ENCODE assay signal across 10 cellular contexts in the genomic region with DNA sequence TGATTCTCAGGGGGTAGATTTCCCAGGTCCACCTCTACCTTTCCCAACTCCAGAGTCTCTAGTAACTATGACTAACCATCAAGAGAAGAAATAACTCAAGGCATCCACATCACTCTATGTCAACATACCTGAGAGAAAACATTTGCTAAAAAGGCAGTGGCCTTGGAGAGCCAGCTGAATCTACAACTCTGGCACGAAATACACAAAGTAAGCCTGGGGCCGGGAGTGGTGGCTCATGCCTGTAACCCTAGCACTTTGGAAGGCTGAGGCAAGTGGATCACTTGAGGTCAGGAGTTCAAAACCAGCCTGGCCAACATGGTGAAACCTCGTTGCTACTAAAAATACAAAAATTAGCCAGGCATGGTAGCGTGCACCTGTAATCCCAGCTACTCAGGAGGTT. TPM values are rescaled to one million over a fixed set of nuclear protein-coding genes. Genes with fewer than 3 reads are reported as not detected.
A peak's percentile ranks its signal among the peaks of the same experiment; 100 is the strongest.
DNase-seq lines count a peak whose midpoint lies in the region; ATAC-seq and TF ChIP-seq lines count a peak whose summit lies in the region.
"Not testable (repeated sequence)": the region's sequence is repeated elsewhere in the genome, so short reads cannot be mapped to it uniquely, and the experiment has no call there.
"Had no signal": no experiment of that assay in that cellular context is flagged by ENCODE, and none has a peak within 500 bp of the region (broad histone marks: within the 10 kb centered on the region; RNA-seq: fewer than 3 reads in every experiment).

No MANE protein-coding gene starts in this region.

- H3K9me3 ChIP-seq in GM23248 (ENCODE audit: low read depth); SK-N-SH; body of pancreas; neuronal stem cell (replicated peaks in 1 of 2; ENCODE audit: control insufficient read depth in 2 of 2, insufficient read depth in 1 of 2, low read depth in 1 of 2, low read length in 2 of 2); skeletal muscle satellite cell (replicated peaks; ENCODE audit: low read length): not testable (repeated sequence)

- H3K4me1 ChIP-seq in GM23248 (ENCODE audit: insufficient read depth) (peaks cover 31% of the 10 kb centered on the region), SK-N-SH (ENCODE audit: control insufficient read depth in 1 of 2, insufficient read depth in 2 of 2, low read depth in 1 of 2, low read length in 1 of 2) (peaks cover 6 to 15% of the 10 kb centered on the region in 2 experiments; a peak in 2 of 4 replicates), body of pancreas (peaks cover 31% of the 10 kb centered on the region), neuronal stem cell (ENCODE audit: control insufficient read depth in 2 of 2, insufficient read depth in 1 of 2, low read depth in 1 of 2, low read length in 2 of 2) (peaks cover 7 to 18% of the 10 kb centered on the region in 2 donors), skeletal muscle satellite cell (ENCODE audit: control insufficient read depth, insufficient read depth, low read length) (peaks cover 27% of the 10 kb centered on the region)

- not testable (repeated sequence) for H3K18ac ChIP-seq in neuronal stem cell (ENCODE audit: low read length)

- not testable (repeated sequence) for H2AK5ac ChIP-seq in neuronal stem cell (ENCODE audit: low read depth, low read length)

- H3K79me1 ChIP-seq in neuronal stem cell (ENCODE audit: low read depth, low read length), result not testable (repeated sequence)

- H3F3A ChIP-seq in GM23248 (ENCODE audit: insufficient read depth), result peaks cover 38% of the 10 kb centered on the region
- H3F3A ChIP-seq in SK-N-SH (replicated peaks; ENCODE audit: insufficient read depth), result not testable (repeated sequence)

- not testable (repeated sequence) for TF ChIP-seq EP300 in SK-N-SH (IDR thresholded peaks at IDR 0.05; ENCODE audit: borderline replicate concordance in 1 of 2, low read depth in 1 of 2, low read length in 1 of 2)

- peak; percentile 67 for ATAC-seq in body of pancreas
- peak; percentile 21 for ATAC-seq in left colon

- H2BK5ac ChIP-seq in neuronal stem cell (ENCODE audit: low read length), result not testable (repeated sequence)

- TF ChIP-seq CTCF in SK-N-SH (IDR thresholded peaks at IDR 0.05); body of pancreas (IDR thresholded peaks at IDR 0.05); epithelial cell of esophagus (IDR thresholded peaks at IDR 0.05; ENCODE audit: insufficient read depth, low read depth, low read length, missing control alignments): not testable (repeated sequence)

- H3K79me2 ChIP-seq in GM23248 (ENCODE audit: insufficient read depth) (peaks cover 86% of the 10 kb centered on the region), SK-N-SH (ENCODE audit: insufficient read depth) (peaks cover 97% of the 10 kb centered on the region)

- H3K9me2 ChIP-seq in GM23248 (ENCODE audit: insufficient read depth); SK-N-SH: not testable (repeated sequence)

- H3K27ac ChIP-seq in GM23248, result peak overlapping the region; percentile 75
- peak overlapping the region in 1 of 2 experiments; percentile 35; a peak in 2 of 4 replicates for H3K27ac ChIP-seq in SK-N-SH (ENCODE audit: low read depth in 2 of 2, low read length in 1 of 2)
- peak overlapping the region in 3 of 4 donors; percentile 33 to 60 (median 53) for H3K27ac ChIP-seq in body of pancreas
- H3K27ac ChIP-seq in neuronal stem cell (replicated peaks; ENCODE audit: low read length), result peak overlapping the region; percentile 71

- in situ Hi-C loops in GM23248 (cut with MboI), result not testable (repeated sequence)

- not testable (repeated sequence) for H3K9ac ChIP-seq in GM23248; SK-N-SH; neuronal stem cell (ENCODE audit: low read depth, low read length, poor library complexity); skeletal muscle satellite cell (ENCODE audit: low read depth, low read length)

- H3K4ac ChIP-seq in neuronal stem cell (ENCODE audit: low read length), result not testable (repeated sequence)

- H2BK15ac ChIP-seq in neuronal stem cell (ENCODE audit: low read length), result not testable (repeated sequence)

- H3K4me2 ChIP-seq in GM23248 (ENCODE audit: unreplicated experiment) (peak overlapping the region; percentile 67), SK-N-SH (peak overlapping the region; percentile 49; the same call in 1 of the 2 replicates), skeletal muscle satellite cell (ENCODE audit: low read length) (peak overlapping the region; percentile 56)
- H3K4me2 ChIP-seq in neuronal stem cell (ENCODE audit: insufficient read depth, low read length, poor library complexity, severe bottlenecking), result not testable (repeated sequence)

- 84 to 89% methylated on average over 4 of the region's 4 CpGs for WGBS in GM23248 (ENCODE audit: low coverage in 1 of 2, low lambda C conversion rate in 2 of 2, missing lambda C conversion rate in 2 of 2), 2 experiments
- 93% methylated on average over 4 of the region's 4 CpGs for WGBS in SK-N-SH (ENCODE audit: low lambda C conversion rate)
- 29 to 30% methylated on average over 4 of the region's 4 CpGs for WGBS in body of pancreas, 2 donors
- no CpG with 5 or more reads among the region's 4 CpGs for WGBS in neuronal stem cell (ENCODE audit: extremely low coverage in 2 of 2, insufficient read length in 2 of 2, insufficient replicate concordance in 1 of 2), 2 donors

- TF ChIP-seq RAD21 in SK-N-SH (IDR thresholded peaks at IDR 0.05; ENCODE audit: low read length), result not testable (repeated sequence)

- H3K36me3 ChIP-seq in GM23248 (ENCODE audit: low read depth); body of pancreas (replicated peaks in 1 of 2; ENCODE audit: insufficient read depth in 1 of 2, low read depth in 2 of 2): not testable (repeated sequence)
- H3K36me3 ChIP-seq in SK-N-SH (replicated peaks in 1 of 2; ENCODE audit: control insufficient read depth in 1 of 2, insufficient read depth in 2 of 2, low read length in 1 of 2) (peaks cover 8 to 20% of the 10 kb centered on the region in 2 experiments), neuronal stem cell (replicated peaks in 1 of 2; ENCODE audit: control insufficient read depth in 2 of 2, insufficient read depth in 2 of 2, low read length in 2 of 2) (peaks cover 6 to 39% of the 10 kb centered on the region in 2 donors), skeletal muscle satellite cell (ENCODE audit: insufficient read depth, low read length) (peaks cover 25% of the 10 kb centered on the region)

- H4K20me1 ChIP-seq in GM23248 (ENCODE audit: insufficient read depth) (peaks cover 13% of the 10 kb centered on the region; the same call in 1 of the 2 replicates), SK-N-SH (ENCODE audit: insufficient read depth) (peaks cover 73% of the 10 kb centered on the region)

- not testable (repeated sequence) for H4K91ac ChIP-seq in neuronal stem cell (ENCODE audit: low read depth, low read length, poor library complexity)

- H2BK12ac ChIP-seq in neuronal stem cell (ENCODE audit: low read length), result not testable (repeated sequence)

- TF ChIP-seq POLR2A in body of pancreas (IDR thresholded peaks at IDR 0.05), result not testable (repeated sequence)

- POLR2A ChIA-PET in SK-N-SH (lab: Yijun Ruan, JAX), result not testable (repeated sequence)

- intact Hi-C loops in body of pancreas (cut with DNase I); left colon (cut with DNase I, micrococcal nuclease): not testable (repeated sequence)

- H2AFZ ChIP-seq in GM23248; SK-N-SH (ENCODE audit: low read depth); neuronal stem cell (ENCODE audit: low read length): not testable (repeated sequence)

- CTCF ChIA-PET in SK-N-SH (lab: Yijun Ruan, JAX), result interaction anchor here (1.1 kb wide), 2 partner anchors 75 to 117 kb away, joined by 3 read pairs; no protein-coding TSS in a partner anchor

- H3K27me3 ChIP-seq in GM23248 (replicated peaks; ENCODE audit: insufficient read depth); SK-N-SH (ENCODE audit: insufficient read depth); body of pancreas; neuronal stem cell (ENCODE audit: control insufficient read depth in 3 of 3, insufficient read depth in 3 of 3, low read depth in 1 of 3, low read length in 3 of 3); skeletal muscle satellite cell (ENCODE audit: control insufficient read depth, insufficient read depth, low read length): not testable (repeated sequence)

- H3K4me3 ChIP-seq in GM23248; SK-N-SH (ENCODE audit: low read depth in 2 of 2, low read length in 1 of 2); body of pancreas; epithelial cell of esophagus (ENCODE audit: low read length); neuronal stem cell (ENCODE audit: low read length in 2 of 2); skeletal muscle satellite cell (ENCODE audit: low read length): not testable (repeated sequence)

- H3K14ac ChIP-seq in neuronal stem cell (ENCODE audit: low read length), result not testable (repeated sequence)

- not testable (repeated sequence) for H2BK120ac ChIP-seq in neuronal stem cell (ENCODE audit: low read depth, low read length)

- DNase-seq in GM23248, result peak; percentile 23
- DNase-seq in SK-N-SH; left colon; neuronal stem cell (ENCODE audit: low spot score): not testable (repeated sequence)
- DNase-seq in body of pancreas, result peak; percentile 40 to 77 (median 65)
- peak; percentile 41 for DNase-seq in epithelial cell of esophagus (ENCODE audit: low read depth)

- not testable (repeated sequence) for H4K8ac ChIP-seq in neuronal stem cell (ENCODE audit: low read depth, low read length)

- not testable (repeated sequence) for H3K23ac ChIP-seq in neuronal stem cell (ENCODE audit: low read depth, low read length, poor library complexity)

RNA-seq across cellular contexts. Expression of a gene that starts 11.7 kb away (rescaled TPM):
- 97.5 and 128 TPM in 2 replicates for total RNA-seq in GM23248 (2014; rRNA removed; shearing (Covaris generic))
- polyA plus RNA-seq in GM23248 (2016; fragmentation: Nextera tagmentation; extraction: Ambion mirVana) (123 and 124 TPM in 2 replicates), SK-N-SH (2012; rRNA removed) (257 and 285 TPM in 2 replicates)
- polyA plus RNA-seq in SK-N-SH (2012; cell fraction: cytosol; rRNA removed), result 161 and 219 TPM in 2 replicates
- polyA plus RNA-seq in SK-N-SH (2012; cell fraction: nucleus; rRNA removed), result 102 and 144 TPM in 2 replicates
- total RNA-seq in body of pancreas (10 to 100 TPM; 21.1 to 37.1 TPM), left colon (100 to 1,000 TPM; 166 TPM)
- 73.5 TPM for polyA plus RNA-seq in neuronal stem cell (2013, experiment 1 of 2)
- polyA plus RNA-seq in neuronal stem cell (2013, experiment 2 of 2), result 73.6 TPM
- total RNA-seq in skeletal muscle satellite cell (2012; rRNA removed), result 106 and 113 TPM in 2 replicates

RNA-seq across cellular contexts. Expression of a gene that starts 20.5 kb away (rescaled TPM):
- total RNA-seq in GM23248 (2014; rRNA removed; shearing (Covaris generic)), result not detected in 2 replicates
- polyA plus RNA-seq in GM23248 (2016; fragmentation: Nextera tagmentation; extraction: Ambion mirVana) (0.34 TPM in 1 of 2 replicates, not detected in the other), SK-N-SH (2012; rRNA removed) (0.03 and 0.05 TPM in 2 replicates)
- 0.01 TPM in 2 replicates for polyA plus RNA-seq in SK-N-SH (2012; cell fraction: cytosol; rRNA removed)
- 0.21 and 0.50 TPM in 2 replicates for polyA plus RNA-seq in SK-N-SH (2012; cell fraction: nucleus; rRNA removed)
- total RNA-seq in body of pancreas (1 to 10 TPM in 1 of 2 donors, not detected in 1; 1.8 TPM), left colon (not detected)
- polyA plus RNA-seq in neuronal stem cell (2013, experiment 1 of 2), result 0.15 TPM
- 0.08 TPM for polyA plus RNA-seq in neuronal stem cell (2013, experiment 2 of 2)
- total RNA-seq in skeletal muscle satellite cell (2012; rRNA removed), result not detected in 2 replicates
- total RNA-seq: CD4-positive, alpha-beta T cell; MCF 10A; RPMI7951 had no signal

RNA-seq across cellular contexts. Expression of a gene that starts 22.0 kb away (rescaled TPM):
- total RNA-seq in GM23248 (2014; rRNA removed; shearing (Covaris generic)), result 13.9 and 16.8 TPM in 2 replicates
- polyA plus RNA-seq in GM23248 (2016; fragmentation: Nextera tagmentation; extraction: Ambion mirVana), result 6.0 and 7.2 TPM in 2 replicates
- polyA plus RNA-seq in SK-N-SH (2012; rRNA removed), result 45.1 and 58.6 TPM in 2 replicates
- 10.6 and 15.2 TPM in 2 replicates for polyA plus RNA-seq in SK-N-SH (2012; cell fraction: cytosol; rRNA removed)
- 429 and 445 TPM in 2 replicates for polyA plus RNA-seq in SK-N-SH (2012; cell fraction: nucleus; rRNA removed)
- 10 to 100 TPM; 50.6 to 58.7 TPM for total RNA-seq in body of pancreas
- 10 to 100 TPM; 23.6 TPM for total RNA-seq in left colon
- 28.4 TPM for polyA plus RNA-seq in neuronal stem cell (2013, experiment 1 of 2)
- 27.4 TPM for polyA plus RNA-seq in neuronal stem cell (2013, experiment 2 of 2)
- 14.4 and 15.0 TPM in 2 replicates for total RNA-seq in skeletal muscle satellite cell (2012; rRNA removed)

RNA-seq across cellular contexts. Expression of a gene that starts 30.6 kb away (rescaled TPM):
- total RNA-seq in GM23248 (2014; rRNA removed; shearing (Covaris generic)), result 2.5 and 11.6 TPM in 2 replicates
- polyA plus RNA-seq in GM23248 (2016; fragmentation: Nextera tagmentation; extraction: Ambion mirVana), result 1.6 and 2.0 TPM in 2 replicates
- 1.2 and 1.6 TPM in 2 replicates for polyA plus RNA-seq in SK-N-SH (2012; rRNA removed)
- polyA plus RNA-seq in SK-N-SH (2012; cell fraction: cytosol; rRNA removed), result 0.48 and 0.62 TPM in 2 replicates
- 2.9 and 3.0 TPM in 2 replicates for polyA plus RNA-seq in SK-N-SH (2012; cell fraction: nucleus; rRNA removed)
- 10 to 100 TPM in 1 of 2 donors, 1 to 10 TPM in 1; 5.7 to 19.1 TPM for total RNA-seq in body of pancreas
- total RNA-seq in left colon, result 10 to 100 TPM; 10.8 to 12.3 TPM
- polyA plus RNA-seq in neuronal stem cell (2013, experiment 1 of 2), result 0.21 TPM
- polyA plus RNA-seq in neuronal stem cell (2013, experiment 2 of 2), result 0.14 TPM
- 4.6 and 6.1 TPM in 2 replicates for total RNA-seq in skeletal muscle satellite cell (2012; rRNA removed)

RNA-seq across cellular contexts. Expression of a gene that starts 37.8 kb away (rescaled TPM):
- total RNA-seq in GM23248 (2014; rRNA removed; shearing (Covaris generic)), result not detected in 2 replicates
- polyA plus RNA-seq in GM23248 (2016; fragmentation: Nextera tagmentation; extraction: Ambion mirVana), result not detected in 2 replicates
- 0.46 and 0.57 TPM in 2 replicates for polyA plus RNA-seq in SK-N-SH (2012; rRNA removed)
- 0.17 and 0.29 TPM in 2 replicates for polyA plus RNA-seq in SK-N-SH (2012; cell fraction: cytosol; rRNA removed)
- polyA plus RNA-seq in SK-N-SH (2012; cell fraction: nucleus; rRNA removed), result 0.83 and 1.1 TPM in 2 replicates
- total RNA-seq in body of pancreas, result not detected
- under 1 TPM; 0.06 TPM for total RNA-seq in left colon
- polyA plus RNA-seq in neuronal stem cell (2013, experiment 1 of 2), result not detected
- not detected for polyA plus RNA-seq in neuronal stem cell (2013, experiment 2 of 2)
- total RNA-seq in skeletal muscle satellite cell (2012; rRNA removed), result under 0.01 TPM in 1 of 2 replicates, not detected in the other
- total RNA-seq: MCF 10A had no signal
